Comparison of ENCODE assay signal across 1 cellular context in the genomic region with DNA sequence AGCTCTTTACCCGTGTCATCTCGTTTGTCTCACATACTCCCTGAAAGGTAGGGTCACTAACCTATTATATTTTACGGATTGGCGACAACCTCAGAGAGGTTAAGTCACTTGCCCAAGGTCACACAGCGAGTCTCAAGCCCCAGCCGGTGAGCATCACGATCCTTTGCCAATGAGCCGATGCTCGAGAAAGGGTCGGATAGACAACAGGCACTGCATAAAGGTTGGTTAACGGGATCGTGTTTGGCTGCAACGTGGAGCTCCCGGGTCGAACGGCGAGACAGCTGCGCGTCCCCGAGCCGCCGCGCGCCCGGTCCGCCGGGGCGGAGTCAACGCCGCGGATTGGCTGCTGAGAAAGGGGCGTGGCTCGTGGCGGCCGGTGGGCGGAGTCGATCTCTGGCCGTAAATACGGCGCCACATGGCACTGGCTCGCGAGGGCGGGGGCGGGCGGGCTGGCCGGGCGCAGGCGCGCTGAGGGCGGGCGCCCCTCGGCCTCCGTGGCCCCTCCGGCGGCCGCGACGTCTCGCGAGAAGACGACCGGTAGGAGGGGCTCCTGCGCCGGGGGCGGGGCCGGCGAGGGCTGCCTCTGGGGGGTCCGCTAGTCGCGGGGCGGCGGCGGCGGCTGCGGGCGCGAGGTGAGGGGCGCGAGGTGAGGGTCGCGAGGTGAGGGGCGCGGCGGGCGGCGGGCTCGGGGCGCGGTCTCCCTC.
A peak's percentile ranks its signal among the peaks of the same experiment; 100 is the strongest.
TF ChIP-seq lines count a peak whose summit lies in the region.

CHST12 (plus strand) TSS at position 598 of the 704 bp plus-strand sequence. CDS start 29,029 bp downstream, outside the sequence.

TF ChIP-seq in HepG2, 621 proteins besides CTCF, POLR2A, EP300 and RAD21 (continued from another document and continues in another):
- TF ChIP-seq GRHL1 (CRISPR knock-in tag; conservative IDR thresholded peaks at IDR 0.05) = no peak
- no peak for TF ChIP-seq TBL1XR1 (IDR thresholded peaks at IDR 0.05; ENCODE audit: borderline replicate concordance, low read length, partially characterized antibody)
- TF ChIP-seq HNF1B (CRISPR knock-in tag; IDR thresholded peaks at IDR 0.05) = peak; percentile 50; the same call in 1 of the 2 replicates
- TF ChIP-seq, protein P1, sequence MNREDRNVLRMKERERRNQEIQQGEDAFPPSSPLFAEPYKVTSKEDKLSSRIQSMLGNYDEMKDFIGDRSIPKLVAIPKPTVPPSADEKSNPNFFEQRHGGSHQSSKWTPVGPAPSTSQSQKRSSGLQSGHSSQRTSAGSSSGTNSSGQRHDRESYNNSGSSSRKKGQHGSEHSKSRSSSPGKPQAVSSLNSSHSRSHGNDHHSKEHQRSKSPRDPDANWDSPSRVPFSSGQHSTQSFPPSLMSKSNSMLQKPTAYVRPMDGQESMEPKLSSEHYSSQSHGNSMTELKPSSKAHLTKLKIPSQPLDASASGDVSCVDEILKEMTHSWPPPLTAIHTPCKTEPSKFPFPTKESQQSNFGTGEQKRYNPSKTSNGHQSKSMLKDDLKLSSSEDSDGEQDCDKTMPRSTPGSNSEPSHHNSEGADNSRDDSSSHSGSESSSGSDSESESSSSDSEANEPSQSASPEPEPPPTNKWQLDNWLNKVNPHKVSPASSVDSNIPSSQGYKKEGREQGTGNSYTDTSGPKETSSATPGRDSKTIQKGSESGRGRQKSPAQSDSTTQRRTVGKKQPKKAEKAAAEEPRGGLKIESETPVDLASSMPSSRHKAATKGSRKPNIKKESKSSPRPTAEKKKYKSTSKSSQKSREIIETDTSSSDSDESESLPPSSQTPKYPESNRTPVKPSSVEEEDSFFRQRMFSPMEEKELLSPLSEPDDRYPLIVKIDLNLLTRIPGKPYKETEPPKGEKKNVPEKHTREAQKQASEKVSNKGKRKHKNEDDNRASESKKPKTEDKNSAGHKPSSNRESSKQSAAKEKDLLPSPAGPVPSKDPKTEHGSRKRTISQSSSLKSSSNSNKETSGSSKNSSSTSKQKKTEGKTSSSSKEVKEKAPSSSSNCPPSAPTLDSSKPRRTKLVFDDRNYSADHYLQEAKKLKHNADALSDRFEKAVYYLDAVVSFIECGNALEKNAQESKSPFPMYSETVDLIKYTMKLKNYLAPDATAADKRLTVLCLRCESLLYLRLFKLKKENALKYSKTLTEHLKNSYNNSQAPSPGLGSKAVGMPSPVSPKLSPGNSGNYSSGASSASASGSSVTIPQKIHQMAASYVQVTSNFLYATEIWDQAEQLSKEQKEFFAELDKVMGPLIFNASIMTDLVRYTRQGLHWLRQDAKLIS (CRISPR knock-in tag; IDR thresholded peaks at IDR 0.05) = no peak
- no peak for TF ChIP-seq TOPORS (CRISPR knock-in tag; IDR thresholded peaks at IDR 0.05)
- TF ChIP-seq LRRFIP1 (CRISPR knock-in tag; conservative IDR thresholded peaks at IDR 0.05) = no peak
- TF ChIP-seq AKAP8 (CRISPR knock-in tag; IDR thresholded peaks at IDR 0.05) = no peak
- TF ChIP-seq, protein P2, sequence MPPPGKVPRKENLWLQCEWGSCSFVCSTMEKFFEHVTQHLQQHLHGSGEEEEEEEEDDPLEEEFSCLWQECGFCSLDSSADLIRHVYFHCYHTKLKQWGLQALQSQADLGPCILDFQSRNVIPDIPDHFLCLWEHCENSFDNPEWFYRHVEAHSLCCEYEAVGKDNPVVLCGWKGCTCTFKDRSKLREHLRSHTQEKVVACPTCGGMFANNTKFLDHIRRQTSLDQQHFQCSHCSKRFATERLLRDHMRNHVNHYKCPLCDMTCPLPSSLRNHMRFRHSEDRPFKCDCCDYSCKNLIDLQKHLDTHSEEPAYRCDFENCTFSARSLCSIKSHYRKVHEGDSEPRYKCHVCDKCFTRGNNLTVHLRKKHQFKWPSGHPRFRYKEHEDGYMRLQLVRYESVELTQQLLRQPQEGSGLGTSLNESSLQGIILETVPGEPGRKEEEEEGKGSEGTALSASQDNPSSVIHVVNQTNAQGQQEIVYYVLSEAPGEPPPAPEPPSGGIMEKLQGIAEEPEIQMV (CRISPR knock-in tag; IDR thresholded peaks at IDR 0.05; ENCODE audit: low read depth) = peak; percentile 87; the same call in 1 of the 2 replicates
- no peak for TF ChIP-seq SOX5 (CRISPR knock-in tag; IDR thresholded peaks at IDR 0.05; ENCODE audit: borderline replicate concordance)
- TF ChIP-seq SIX1 (CRISPR knock-in tag; IDR thresholded peaks at IDR 0.05; ENCODE audit: borderline replicate concordance) = no peak
- no peak for TF ChIP-seq PCBP1 (IDR thresholded peaks at IDR 0.05; ENCODE audit: borderline replicate concordance, low read depth, low read length)
- TF ChIP-seq, protein P3, sequence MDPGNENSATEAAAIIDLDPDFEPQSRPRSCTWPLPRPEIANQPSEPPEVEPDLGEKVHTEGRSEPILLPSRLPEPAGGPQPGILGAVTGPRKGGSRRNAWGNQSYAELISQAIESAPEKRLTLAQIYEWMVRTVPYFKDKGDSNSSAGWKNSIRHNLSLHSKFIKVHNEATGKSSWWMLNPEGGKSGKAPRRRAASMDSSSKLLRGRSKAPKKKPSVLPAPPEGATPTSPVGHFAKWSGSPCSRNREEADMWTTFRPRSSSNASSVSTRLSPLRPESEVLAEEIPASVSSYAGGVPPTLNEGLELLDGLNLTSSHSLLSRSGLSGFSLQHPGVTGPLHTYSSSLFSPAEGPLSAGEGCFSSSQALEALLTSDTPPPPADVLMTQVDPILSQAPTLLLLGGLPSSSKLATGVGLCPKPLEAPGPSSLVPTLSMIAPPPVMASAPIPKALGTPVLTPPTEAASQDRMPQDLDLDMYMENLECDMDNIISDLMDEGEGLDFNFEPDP (CRISPR knock-in tag; conservative IDR thresholded peaks at IDR 0.05) = no peak
- no peak for TF ChIP-seq ZSCAN12 (CRISPR knock-in tag; IDR thresholded peaks at IDR 0.05)
- TF ChIP-seq NONO (IDR thresholded peaks at IDR 0.05) = no peak
- peak; percentile 53; the same call in 1 of the 2 replicates for TF ChIP-seq NONO (CRISPR knock-in tag; conservative IDR thresholded peaks at IDR 0.05)
- no peak for TF ChIP-seq NFE2 (CRISPR knock-in tag; IDR thresholded peaks at IDR 0.05)
- no peak for TF ChIP-seq SALL2 (CRISPR knock-in tag; IDR thresholded peaks at IDR 0.05)
- no peak for TF ChIP-seq ZNF225 (CRISPR knock-in tag; IDR thresholded peaks at IDR 0.05)
- no peak for TF ChIP-seq ZNF484 (CRISPR knock-in tag; IDR thresholded peaks at IDR 0.05; ENCODE audit: borderline replicate concordance, low read depth)
- TF ChIP-seq DBP (CRISPR knock-in tag; IDR thresholded peaks at IDR 0.05; ENCODE audit: not compliant biosample characterization) = no peak
- TF ChIP-seq, protein P4, sequence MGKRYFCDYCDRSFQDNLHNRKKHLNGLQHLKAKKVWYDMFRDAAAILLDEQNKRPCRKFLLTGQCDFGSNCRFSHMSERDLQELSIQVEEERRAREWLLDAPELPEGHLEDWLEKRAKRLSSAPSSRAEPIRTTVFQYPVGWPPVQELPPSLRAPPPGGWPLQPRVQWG (CRISPR knock-in tag; IDR thresholded peaks at IDR 0.05; ENCODE audit: borderline replicate concordance, low read depth) = no peak
- TF ChIP-seq ZBTB4 (CRISPR knock-in tag; IDR thresholded peaks at IDR 0.05; ENCODE audit: borderline replicate concordance) = 0 out of 2 replicates have a peak, but pooled peaks have one; percentile 33
- no peak for TF ChIP-seq ZNF10 (CRISPR knock-in tag; IDR thresholded peaks at IDR 0.05; ENCODE audit: borderline replicate concordance, low read depth)
